In genomic region chr3:100096866-100097265, GRCh38 we compare ENCODE assay signal across 26 cellular contexts. TPM values are rescaled to one million over a fixed set of nuclear protein-coding genes. Genes with fewer than 3 reads are reported as not detected.
A peak's percentile ranks its signal among the peaks of the same experiment; 100 is the strongest.
DNase-seq lines count a peak whose midpoint lies in the region; ATAC-seq, FAIRE-seq and TF ChIP-seq lines count a peak whose summit lies in the region.
"Had no signal": no experiment of that assay in that cellular context is flagged by ENCODE, and none has a peak within 500 bp of the region (broad histone marks: within the 10 kb centered on the region; RNA-seq: fewer than 3 reads in every experiment).

No MANE protein-coding gene starts in this region.

- H3K36me3 Mint-ChIP-seq in activated CD8-positive, alpha-beta T cell treated with anti-CD3 and anti-CD28 coated beads for 36 hours (ENCODE audit: low read depth): peaks cover 10% of the 10 kb centered on the region
- H3K36me3 Mint-ChIP-seq: CD14-positive monocyte had no signal

- BruUV-seq in HepG2 (replicated peaks; lab: Mats Ljungman, UMichigan): no TSS peak

- ATAC-seq in heart left ventricle (peak in 2 of 4 donors; percentile 18 to 33), left cardiac atrium (no peak), HepG2 (no peak), mucosa of descending colon (no peak)
- ATAC-seq in activated CD8-positive, alpha-beta T cell treated with anti-CD3 and anti-CD28 coated beads for 36 hours: peak; percentile 47
- ATAC-seq: activated T-cell treated with anti-CD3 and anti-CD28 coated beads, Interleukin-2, amount 50 U/mL, for 4 hours; foreskin keratinocyte; HCT116 had no signal

- CTCF ChIA-PET in activated CD8-positive, alpha-beta T cell treated with anti-CD3 and anti-CD28 coated beads for 36 hours (lab: Charles Lee): no interaction called here
- CTCF ChIA-PET in HepG2 (lab: Yijun Ruan, JAX; ENCODE audit: low intra/inter-chr PET ratio, low total read pairs): no interaction called here

- no peaks in the 10 kb centered on the region for H4K20me1 ChIP-seq in HepG2 (ENCODE audit: insufficient read depth, low read length)

- H3K4me2 ChIP-seq in HepG2 (ENCODE audit: low read depth, low read length): no peak overlapping the region

- no peaks in the 10 kb centered on the region for H3K79me2 ChIP-seq in HepG2 (ENCODE audit: insufficient read depth, low read length)

- POLR2A ChIA-PET in activated CD8-positive, alpha-beta T cell treated with anti-CD3 and anti-CD28 coated beads for 36 hours (lab: Charles Lee): no interaction called here
- POLR2A ChIA-PET in HepG2 (lab: Yijun Ruan, JAX): no interaction called here

- in situ Hi-C loops in HepG2 (cut with HindIII; ENCODE audit: extremely low pct_ligation_motif_present, low pct_unique_long_range_greater_than_20kb): no loop called here

- H3K4me3 Mint-ChIP-seq in activated CD8-positive, alpha-beta T cell treated with anti-CD3 and anti-CD28 coated beads for 36 hours: no peak overlapping the region
- H3K4me3 Mint-ChIP-seq: activated B cell treated with CpG ODN at 0.5 μM for 24 hours; activated T-cell treated with anti-CD3 and anti-CD28 coated beads, Interleukin-2, amount 50 U/mL, for 4 hours; CD14-positive monocyte; nephron had no signal

- H2AFZ ChIP-seq in HepG2 (ENCODE audit: low read length): no peak overlapping the region

- TF ChIP-seq EP300 in HepG2 (IDR thresholded peaks at IDR 0.05; ENCODE audit: low read depth in 2 of 2, low read length in 2 of 2) (no peak), HepG2 (CRISPR knock-in tag; IDR thresholded peaks at IDR 0.05; ENCODE audit: borderline replicate concordance) (no peak)

- FAIRE-seq in HepG2 (lab: Jason Lieb, UNC): no peak
- FAIRE-seq: D721Med had no signal

- DNase-seq in heart left ventricle (no peak), left cardiac atrium (no peak), HepG2 (ENCODE audit: low spot score) (no peak), thyroid gland (no peak), mucosa of descending colon (no peak), NCI-H226 (no peak), prostate gland (ENCODE audit: low spot score) (no peak)
- DNase-seq in activated CD8-positive, alpha-beta T cell treated with anti-CD3 and anti-CD28 coated beads for 36 hours: peak; percentile 18
- DNase-seq: activated B cell treated with CpG ODN at 0.5 μM for 24 hours; activated naive CD4-positive, alpha-beta T cell treated with anti-CD3 and anti-CD28 coated beads, Interleukin-2, amount 50 U/mL, for 16 hours; activated T-cell treated with anti-CD3 and anti-CD28 coated beads, Interleukin-2, amount 50 U/mL, for 4 hours; effector CD8-positive, alpha-beta T cell; foreskin keratinocyte; islet precursor cell; mesendoderm; MG63; NCI-H146; NCI-H82; ovary; sigmoid colon; T-helper 9 cell had no signal

- H3K27ac Mint-ChIP-seq in activated CD8-positive, alpha-beta T cell treated with anti-CD3 and anti-CD28 coated beads for 36 hours: no peak overlapping the region
- H3K27ac Mint-ChIP-seq: activated B cell treated with CpG ODN at 0.5 μM for 24 hours, CD14-positive monocyte had no signal

- peak overlapping the region in 10 of 12 donors; percentile 36 to 88 (median 80) for H3K27ac ChIP-seq in heart left ventricle
- H3K27ac ChIP-seq in HepG2 (ENCODE audit: extremely low read length, insufficient read depth, low read length): peak overlapping the region; percentile 84
- H3K27ac ChIP-seq in thyroid gland: peak overlapping the region; percentile 81 to 90 (median 82)
- H3K27ac ChIP-seq in prostate gland: no peak overlapping the region
- H3K27ac ChIP-seq: foreskin keratinocyte, suprapubic skin had no signal

- peaks cover 2% of the 10 kb centered on the region for H3K9me3 Mint-ChIP-seq in activated CD8-positive, alpha-beta T cell treated with anti-CD3 and anti-CD28 coated beads for 36 hours
- H3K9me3 Mint-ChIP-seq: activated T-cell treated with anti-CD3 and anti-CD28 coated beads, Interleukin-2, amount 50 U/mL, for 4 hours; CD14-positive monocyte; nephron had no signal

- H3K27me3 Mint-ChIP-seq in activated CD8-positive, alpha-beta T cell treated with anti-CD3 and anti-CD28 coated beads for 36 hours: no peaks in the 10 kb centered on the region
- H3K27me3 Mint-ChIP-seq: activated B cell treated with CpG ODN at 0.5 μM for 24 hours had no signal

- H3K27me3 ChIP-seq in heart left ventricle (no peaks in the 10 kb centered on the region), HepG2 (ENCODE audit: control insufficient read depth in 1 of 2, insufficient read depth in 2 of 2, low read length in 2 of 2) (no peaks in the 10 kb centered on the region), thyroid gland (no peaks in the 10 kb centered on the region), prostate gland (replicated peaks; ENCODE audit: insufficient read depth) (no peaks in the 10 kb centered on the region)
- H3K27me3 ChIP-seq: foreskin keratinocyte, MG63, ovary, sigmoid colon, suprapubic skin had no signal

- H3K4me1 ChIP-seq in heart left ventricle (peaks cover 0 to 36% (median 23%) of the 10 kb centered on the region in 12 donors), HepG2 (ENCODE audit: insufficient read depth, low read length) (peaks cover 46% of the 10 kb centered on the region), thyroid gland (peaks cover 32 to 36% of the 10 kb centered on the region in 2 donors), mucosa of descending colon (ENCODE audit: low read depth) (peaks cover 8% of the 10 kb centered on the region), prostate gland (replicated peaks) (no peaks in the 10 kb centered on the region)
- H3K4me1 ChIP-seq: foreskin keratinocyte had no signal

- H3K4me1 Mint-ChIP-seq in activated CD8-positive, alpha-beta T cell treated with anti-CD3 and anti-CD28 coated beads for 36 hours (ENCODE audit: low read depth): peaks cover 2% of the 10 kb centered on the region
- H3K4me1 Mint-ChIP-seq: CD14-positive monocyte had no signal

- TF ChIP-seq POLR2A in heart left ventricle (IDR thresholded peaks at IDR 0.05): no peak
- no peak for TF ChIP-seq POLR2A in HepG2 (IDR thresholded peaks at IDR 0.05; ENCODE audit: insufficient read depth in 1 of 2, low read depth in 2 of 2, low read length in 2 of 2)
- TF ChIP-seq POLR2A in thyroid gland (IDR thresholded peaks at IDR 0.05): no peak
- no peak for TF ChIP-seq POLR2A in prostate gland (IDR thresholded peaks at IDR 0.05)

- no peak overlapping the region for H3K9ac ChIP-seq in HepG2 (ENCODE audit: insufficient read depth, low read depth, low read length)

- WGBS in heart left ventricle, 4 donors: 83 to 92% (median 90%) methylated on average over 2 of the region's 2 CpGs
- WGBS in HepG2 (ENCODE audit: low lambda C conversion rate): 100% methylated on average over 2 of the region's 2 CpGs
- WGBS in thyroid gland, 2 donors: 88 to 96% methylated on average over 2 of the region's 2 CpGs
- 95% methylated on average over 2 of the region's 2 CpGs for WGBS in prostate gland

- H3K9me3 ChIP-seq in heart left ventricle (no peaks in the 10 kb centered on the region), HepG2 (ENCODE audit: low read length) (no peaks in the 10 kb centered on the region), thyroid gland (no peaks in the 10 kb centered on the region), mucosa of descending colon (no peaks in the 10 kb centered on the region), prostate gland (no peaks in the 10 kb centered on the region)
- H3K9me3 ChIP-seq: MG63, ovary, sigmoid colon, suprapubic skin had no signal

- H3K4me3 ChIP-seq in heart left ventricle: no peak overlapping the region
- H3K4me3 ChIP-seq in HepG2 (replicated peaks in 1 of 3; ENCODE audit: insufficient read depth in 1 of 3, low read depth in 2 of 3, low read length in 3 of 3): no peak overlapping the region
- no peak overlapping the region for H3K4me3 ChIP-seq in thyroid gland (replicated peaks in 1 of 3)
- no peak overlapping the region for H3K4me3 ChIP-seq in mucosa of descending colon
- no peak overlapping the region for H3K4me3 ChIP-seq in prostate gland
- H3K4me3 ChIP-seq: MG63, ovary, sigmoid colon, suprapubic skin had no signal

- TF ChIP-seq CTCF in heart left ventricle (IDR thresholded peaks at IDR 0.05) (no peak), HepG2 (CRISPR knock-in tag; IDR thresholded peaks at IDR 0.05) (no peak), thyroid gland (IDR thresholded peaks at IDR 0.05) (no peak), mucosa of descending colon (IDR thresholded peaks at IDR 0.05) (no peak), prostate gland (IDR thresholded peaks at IDR 0.05) (no peak)
- no peak for TF ChIP-seq CTCF in activated CD8-positive, alpha-beta T cell treated with anti-CD3 and anti-CD28 coated beads for 36 hours (IDR thresholded peaks at IDR 0.05)

- no peak for TF ChIP-seq RAD21 in HepG2 (CRISPR knock-in tag; IDR thresholded peaks at IDR 0.05)

- intact Hi-C loops in heart left ventricle (cut with DNase I): no loop called here
- intact Hi-C loops in left cardiac atrium (cut with DNase I): no loop called here
- intact Hi-C loops in activated CD8-positive, alpha-beta T cell treated with anti-CD3 and anti-CD28 coated beads for 36 hours (cut with micrococcal nuclease): no loop called here
- intact Hi-C loops in HepG2 (cut with micrococcal nuclease; ENCODE audit: unreplicated experiment): no loop called here
- intact Hi-C loops in thyroid gland (cut with DNase I): no loop called here
- intact Hi-C loops in mucosa of descending colon (cut with DNase I, micrococcal nuclease): no loop called here
- intact Hi-C loops in prostate gland (cut with DNase I): no loop called here

- H3K36me3 ChIP-seq in heart left ventricle: no peaks in the 10 kb centered on the region
- no peaks in the 10 kb centered on the region for H3K36me3 ChIP-seq in HepG2 (replicated peaks in 1 of 2; ENCODE audit: control insufficient read depth in 1 of 2, insufficient read depth in 2 of 2, low read length in 2 of 2)
- H3K36me3 ChIP-seq in thyroid gland: no peaks in the 10 kb centered on the region
- H3K36me3 ChIP-seq in mucosa of descending colon (ENCODE audit: low read depth): no peaks in the 10 kb centered on the region
- no peaks in the 10 kb centered on the region for H3K36me3 ChIP-seq in prostate gland
- H3K36me3 ChIP-seq: MG63, ovary, sigmoid colon, suprapubic skin had no signal

RNA-seq across cellular contexts. Expression of gene FILIP1L, which starts 17.4 kb away (rescaled TPM):
- 100 to 1,000 TPM in 1 of 9 donors, 10 to 100 TPM in 8; 47.0 to 120 (median 77.4) TPM for total RNA-seq in heart left ventricle
- polyA plus RNA-seq in heart left ventricle: 10 to 100 TPM; 18.2 to 77.3 TPM
- total RNA-seq in left cardiac atrium: 10 to 100 TPM; 77.0 to 86.6 TPM
- under 1 TPM; 0.11 to 0.13 TPM for total RNA-seq in activated CD8-positive, alpha-beta T cell treated with anti-CD3 and anti-CD28 coated beads for 36 hours
- 8.1 and 10.2 TPM in 2 replicates for total RNA-seq in HepG2 (2016; rRNA removed; fragmentation: Illumina TruSeq; extraction: Trizol)
- total RNA-seq in HepG2 (2016; cell fraction: cytosol; rRNA removed; fragmentation: Illumina TruSeq; extraction: Trizol; ENCODE audit: low read depth): 1.0 and 1.1 TPM in 2 replicates
- 7.7 and 10.2 TPM in 2 replicates for total RNA-seq in HepG2 (2016; cell fraction: insoluble cytoplasmic fraction; rRNA removed; fragmentation: Illumina TruSeq; extraction: Trizol)
- 2.4 and 3.3 TPM in 2 replicates for total RNA-seq in HepG2 (2016; cell fraction: membrane; rRNA removed; fragmentation: Illumina TruSeq; extraction: Trizol)
- 5.5 and 5.9 TPM in 2 replicates for total RNA-seq in HepG2 (2016; cell fraction: nucleus; rRNA removed; fragmentation: Illumina TruSeq; extraction: Trizol)
- 166 and 187 TPM in 2 replicates for polyA plus RNA-seq in HepG2 (2011; rRNA removed)
- 125 and 126 TPM in 2 replicates for polyA plus RNA-seq in HepG2 (2011; cell fraction: cytosol; rRNA removed)
- 122 and 131 TPM in 2 replicates for polyA plus RNA-seq in HepG2 (2011; cell fraction: nucleus; rRNA removed)
- polyA plus RNA-seq in HepG2 (2012): 68.2 and 110 TPM in 2 replicates
- 0.85 and 0.89 TPM in 2 replicates for polyA plus RNA-seq in HepG2 (2016; cell fraction: cytosol; fragmentation: Illumina TruSeq; extraction: Trizol; ENCODE audit: low read depth)
- 13.3 and 13.4 TPM in 2 replicates for polyA plus RNA-seq in HepG2 (2016; cell fraction: insoluble cytoplasmic fraction; fragmentation: Illumina TruSeq; extraction: Trizol; ENCODE audit: low read depth)
- 1.5 and 2.1 TPM in 2 replicates for polyA plus RNA-seq in HepG2 (2016; cell fraction: membrane; fragmentation: Illumina TruSeq; extraction: Trizol; ENCODE audit: low read depth)
- 8.6 and 9.7 TPM in 2 replicates for polyA plus RNA-seq in HepG2 (2016; cell fraction: nucleus; fragmentation: Illumina TruSeq; extraction: Trizol; ENCODE audit: insufficient read depth, low read depth)
- 0.05 and 92.6 TPM in 2 replicates for polyA minus RNA-seq in HepG2 (2011; rRNA and poly(A)+ RNA removed; ENCODE audit: low replicate concordance)
- polyA minus RNA-seq in HepG2 (2011; cell fraction: cytosol; rRNA and poly(A)+ RNA removed): 131 and 135 TPM in 2 replicates
- polyA minus RNA-seq in HepG2 (2011; cell fraction: nucleus; rRNA and poly(A)+ RNA removed): 134 and 197 TPM in 2 replicates
- 10 to 100 TPM in 3 of 4 donors, 1 to 10 TPM in 1; 4.4 to 17.7 (median 13.2) TPM for total RNA-seq in thyroid gland
- 10 to 100 TPM in 2 of 3 donors, 1 to 10 TPM in 1; 8.9 to 37.0 (median 17.1) TPM for total RNA-seq in mucosa of descending colon
- total RNA-seq in prostate gland: 10 to 100 TPM in 1 of 2 donors, 1 to 10 TPM in 1; 9.5 to 28.2 TPM

Comparison
In these comparisons a context has a peak if more than half of its experiments do, and no peak if none do; other contexts are left out.
1. H3K27ac ChIP-seq: peak in heart left ventricle (10 of 12), HepG2 (single experiment) and thyroid gland (3 of 3); none in prostate gland (0 of 2).